23 cellular contexts compared by ENCODE assay signal in the genomic region with DNA sequence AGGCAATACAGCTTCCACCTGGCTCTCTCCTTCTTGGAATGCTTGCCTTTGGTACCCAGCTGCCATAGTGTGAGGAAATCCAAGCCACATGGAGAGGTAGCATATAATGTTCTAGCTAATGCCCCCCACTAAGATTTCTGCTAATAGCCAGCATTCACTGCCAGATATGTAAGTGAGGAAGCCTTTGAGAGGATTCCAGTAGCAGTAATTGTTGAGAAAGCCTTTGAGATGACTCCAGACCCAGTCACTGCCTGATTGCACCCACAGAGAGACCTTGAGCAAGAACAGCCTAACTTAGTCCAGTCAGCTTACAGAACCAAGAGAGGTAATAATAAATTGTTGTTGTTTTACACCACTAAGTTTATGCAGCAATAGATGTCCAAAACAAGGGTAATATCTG.
DNase-seq lines count a peak whose midpoint lies in the region; ATAC-seq and TF ChIP-seq lines count a peak whose summit lies in the region.
"Had no signal": no experiment of that assay in that cellular context is flagged by ENCODE, and none has a peak within 500 bp of the region (broad histone marks: within the 10 kb centered on the region; RNA-seq: fewer than 3 reads in every experiment).

No MANE protein-coding gene starts in this region.

- peak in 2 of 4 donors; percentile 46 to 50 for ATAC-seq in psoas muscle
- ATAC-seq: HepG2; left lung; PC-3; sciatic nerve; stimulated activated effector memory CD8-positive, alpha-beta T cell treated with anti-CD3 and anti-CD28 coated beads, Interleukin-12 subunit alpha, Interleukin-12 subunit beta, amount 100 ng/mL, for 72 hours had no signal

- no peak for TF ChIP-seq CTCF in choroid plexus epithelial cell (conservative IDR thresholded peaks at IDR 0.05; ENCODE audit: low read depth, low read length)
- TF ChIP-seq CTCF in psoas muscle (IDR thresholded peaks at IDR 0.05): no peak
- TF ChIP-seq CTCF in PC-9 (conservative IDR thresholded peaks at IDR 0.05): no peak

- no TSS peak for BruUV-seq in PC-9 (replicated peaks; lab: Mats Ljungman, UMichigan)

- H3K4me2 ChIP-seq in PC-9: no peak overlapping the region

- H3K9me3 ChIP-seq in psoas muscle (peaks cover under 1% of the 10 kb centered on the region), PC-9 (ENCODE audit: insufficient read depth, low read depth) (0 out of 2 replicates have a peak, but pooled peaks cover 4% of the 10 kb centered on the region)
- H3K9me3 ChIP-seq: left lung, SJCRH30, testis had no signal

- CTCF ChIA-PET in PC-9 (lab: Charles Lee): no interaction called here

- no peak overlapping the region for H2AFZ ChIP-seq in PC-9
- H2AFZ ChIP-seq: parathyroid adenoma had no signal

- POLR2A ChIA-PET in PC-9 (lab: Charles Lee; ENCODE audit: unreplicated experiment): no interaction called here

- H3K4me1 ChIP-seq in psoas muscle: peaks cover 27% of the 10 kb centered on the region
- peaks cover 23% of the 10 kb centered on the region for H3K4me1 ChIP-seq in PC-9 (replicated peaks; ENCODE audit: insufficient read depth)
- H3K4me1 ChIP-seq: left lung had no signal

- intact Hi-C loops in psoas muscle (cut with DNase I): loop anchor here (5.0 kb wide), 3 partner anchors 38 to 163 kb away; partner anchors contain the start of gene STRIT1 (in 1 of the 2)
- intact Hi-C loops in PC-9 (cut with micrococcal nuclease; ENCODE audit: unreplicated experiment): no loop called here

- DNase-seq in AG20443 (ENCODE audit: low spot score): peak; percentile 66
- DNase-seq in LHCN-M2 (ENCODE audit: low read depth): peak; percentile 87
- DNase-seq in choroid plexus epithelial cell (ENCODE audit: low read depth): peak; percentile 93
- DNase-seq in psoas muscle: no peak
- DNase-seq in PC-9: no peak
- DNase-seq in NCI-H2196 (lab: John Stamatoyannopoulos, UW; ENCODE audit: unreplicated experiment): no peak
- DNase-seq in GM19238 (ENCODE audit: insufficient read length, low spot score): no peak
- no peak for DNase-seq in NCI-H526 (lab: John Stamatoyannopoulos, UW)
- DNase-seq: activated CD4-positive, alpha-beta T cell treated with anti-CD3 and anti-CD28 coated beads, Interleukin-2, amount 10 ng/mL, durations not matched to agents 24 days and 14 days; activated naive CD8-positive, alpha-beta T cell treated with anti-CD3 and anti-CD28 coated beads for 36 hours; head of caudate nucleus; left lung; NCI-H1417 treated with DMSO at 0.1 percent for 48 hours; NCI-H2171; NCI-H774; PC-3; SJCRH30; testis had no signal

- no peak overlapping the region for H3K4me3 ChIP-seq in choroid plexus epithelial cell (ENCODE audit: low read depth, low read length)
- no peak overlapping the region for H3K4me3 ChIP-seq in psoas muscle
- H3K4me3 ChIP-seq in PC-9: no peak overlapping the region
- H3K4me3 ChIP-seq: cardiac muscle cell, left lung, SJCRH30, testis had no signal

- H3K27me3 ChIP-seq in psoas muscle (ENCODE audit: insufficient read depth in 3 of 3, low read length in 2 of 3) (no peaks in the 10 kb centered on the region), PC-9 (ENCODE audit: insufficient read depth, low read depth) (no peaks in the 10 kb centered on the region)
- H3K27me3 ChIP-seq: cardiac muscle cell, left lung, SJCRH30, testis had no signal

- H3K36me3 ChIP-seq in psoas muscle (ENCODE audit: insufficient read depth in 1 of 2, low read depth in 1 of 2) (no peaks in the 10 kb centered on the region), PC-9 (ENCODE audit: low read depth) (no peaks in the 10 kb centered on the region)
- H3K36me3 ChIP-seq: cardiac muscle cell, left lung, SJCRH30 had no signal

- peaks cover 5% of the 10 kb centered on the region for H3K9me2 ChIP-seq in PC-9 (ENCODE audit: insufficient read depth)

- no peaks in the 10 kb centered on the region for H3K79me2 ChIP-seq in PC-9 (ENCODE audit: low read depth)
- H3K79me2 ChIP-seq: parathyroid adenoma had no signal

- H4K20me1 ChIP-seq in PC-9 (ENCODE audit: insufficient read depth): no peaks in the 10 kb centered on the region

- H3K27ac ChIP-seq in psoas muscle (peak overlapping the region; percentile 21), PC-9 (no peak overlapping the region)
- H3K27ac ChIP-seq: cardiac muscle cell, left lung, parathyroid adenoma, SJCRH30, testis had no signal

- peaks cover 14% of the 10 kb centered on the region for H3F3A ChIP-seq in PC-9 (ENCODE audit: insufficient read depth, low read depth)

Comparison
In these comparisons a context has a peak if more than half of its experiments do, and no peak if none do; other contexts are left out.
1. DNase-seq: peak in AG20443 (single experiment), LHCN-M2 (single experiment) and choroid plexus epithelial cell (single experiment); none in psoas muscle (0 of 2), PC-9 (0 of 2), NCI-H2196 (single experiment), GM19238 (single experiment) and NCI-H526 (0 of 2).